Comparison of ENCODE assay signal across 17 cellular contexts in genomic region chr1:38059632-38060286, GRCh38. TPM values are rescaled to one million over a fixed set of nuclear protein-coding genes. Genes with fewer than 3 reads are reported as not detected.
"Had no signal": no experiment of that assay in that cellular context is flagged by ENCODE, and none has a peak within 500 bp of the region (broad histone marks: within the 10 kb centered on the region; RNA-seq: fewer than 3 reads in every experiment).

No MANE protein-coding gene starts in this region.

- H3K36me3 Mint-ChIP-seq: activated naive CD4-positive, alpha-beta T cell treated with anti-CD3 and anti-CD28 coated beads, Interleukin-2, amount 10 ng/mL, durations not matched to agents 7 days and 5 days had no signal

- ATAC-seq: activated T-helper 17 cell treated with anti-CD3 and anti-CD28 coated beads, Interleukin-2, amount 50 U/mL, for 72 hours had no signal

- DNase-seq: activated CD4-positive, alpha-beta T cell treated with anti-CD3 and anti-CD28 coated beads, Interleukin-2, amount 50 U/mL, for 4 hours; activated CD4-positive, CD25-positive, alpha-beta regulatory T cell treated with anti-CD3 and anti-CD28 coated beads, Interleukin-2, amount 50 U/mL, for 72 hours; activated naive CD4-positive, alpha-beta T cell treated with anti-CD3 and anti-CD28 coated beads, Interleukin-2, amount 10 ng/mL, durations not matched to agents 7 days and 5 days; activated T-cell treated with anti-CD3 and anti-CD28 coated beads for 4 hours; colonic mucosa; hippocampal formation; kidney; nephron progenitor cell; ovary; stimulated activated CD4-positive, alpha-beta T cell treated with anti-CD3 and anti-CD28 coated beads, Interleukin-1b, Interleukin-23, amount 100 ng/mL, for 48 hours; stomach; testis; upper lobe of left lung had no signal

- H3K4me3 Mint-ChIP-seq: activated naive CD4-positive, alpha-beta T cell treated with anti-CD3 and anti-CD28 coated beads, Interleukin-2, amount 10 ng/mL, durations not matched to agents 7 days and 5 days; activated T-helper 17 cell treated with anti-CD3 and anti-CD28 coated beads, Interleukin-2, amount 50 U/mL, for 72 hours; nephron progenitor cell had no signal

- H3K27ac Mint-ChIP-seq: activated naive CD4-positive, alpha-beta T cell treated with anti-CD3 and anti-CD28 coated beads, Interleukin-2, amount 10 ng/mL, durations not matched to agents 7 days and 5 days; activated T-helper 17 cell treated with anti-CD3 and anti-CD28 coated beads, Interleukin-2, amount 50 U/mL, for 72 hours; nephron progenitor cell had no signal

- FAIRE-seq: endometrium, kidney had no signal

- H3K4me1 Mint-ChIP-seq: activated naive CD4-positive, alpha-beta T cell treated with anti-CD3 and anti-CD28 coated beads, Interleukin-2, amount 10 ng/mL, durations not matched to agents 7 days and 5 days had no signal

- H3K4me3 ChIP-seq: colonic mucosa, esophagus muscularis mucosa, ovary, stomach, testis, upper lobe of left lung had no signal

- H3K9me3 Mint-ChIP-seq: activated naive CD4-positive, alpha-beta T cell treated with anti-CD3 and anti-CD28 coated beads, Interleukin-2, amount 10 ng/mL, durations not matched to agents 7 days and 5 days; activated T-helper 17 cell treated with anti-CD3 and anti-CD28 coated beads, Interleukin-2, amount 50 U/mL, for 72 hours; nephron progenitor cell had no signal

- H3K27ac ChIP-seq: colonic mucosa, esophagus muscularis mucosa, ovary, stomach, testis, upper lobe of left lung had no signal

- H3K9me3 ChIP-seq: colonic mucosa, esophagus muscularis mucosa, ovary, stomach, testis, upper lobe of left lung had no signal

- H3K27me3 ChIP-seq: colonic mucosa, ovary, testis, upper lobe of left lung had no signal

- H3K4me1 ChIP-seq: colonic mucosa, esophagus muscularis mucosa, stomach, testis, upper lobe of left lung had no signal

- H3K36me3 ChIP-seq: colonic mucosa, esophagus muscularis mucosa, ovary, stomach, upper lobe of left lung had no signal

RNA-seq across cellular contexts. Expression of gene POU3F1, which starts 13.2 kb away (rescaled TPM):
- total RNA-seq: cardiac septum, colonic mucosa, kidney, stomach had no signal
